ENCODE assay signal across 9 cellular contexts in the genomic region with DNA sequence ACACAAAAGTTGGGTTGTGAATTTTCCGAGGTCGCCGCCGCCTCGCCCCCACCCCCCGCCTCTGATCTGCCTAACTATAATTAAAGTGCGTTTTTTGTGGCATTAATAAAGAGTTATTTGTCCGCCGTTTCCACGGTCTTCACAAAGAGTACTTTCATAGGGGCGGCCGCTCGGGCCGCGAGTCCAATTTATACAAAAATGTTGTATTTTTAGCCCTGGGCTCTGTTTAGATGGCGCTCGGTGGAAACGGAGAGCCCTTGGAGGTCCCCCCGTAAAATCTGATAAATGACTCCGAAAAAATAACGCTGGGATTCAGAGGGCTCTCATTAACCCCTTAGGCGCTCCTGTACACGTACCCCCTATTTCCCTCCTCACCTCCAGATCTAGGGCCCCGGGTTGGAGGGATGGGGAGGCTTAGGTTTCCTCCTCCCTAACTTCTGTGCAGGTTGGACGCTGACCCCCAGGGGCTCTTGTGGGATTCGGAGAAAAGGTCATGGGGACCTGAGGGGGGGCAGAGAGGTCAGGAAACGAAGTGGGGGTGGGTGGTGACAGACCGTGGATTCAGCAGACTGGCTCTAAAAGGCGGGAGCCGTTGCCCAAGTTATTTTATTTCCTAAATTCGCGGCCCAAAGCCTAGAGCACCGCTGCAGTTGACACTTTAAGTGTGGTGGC. TPM values are rescaled to one million over a fixed set of nuclear protein-coding genes. Genes with fewer than 3 reads are reported as not detected.
DNase-seq lines count a peak whose midpoint lies in the region; ATAC-seq and TF ChIP-seq lines count a peak whose summit lies in the region.
"Had no signal": no experiment of that assay in that cellular context is flagged by ENCODE, and none has a peak within 500 bp of the region (broad histone marks: within the 10 kb centered on the region; RNA-seq: fewer than 3 reads in every experiment).

No MANE protein-coding gene starts in this region.

- 0 to 1% methylated on average over 33 of the region's 33 CpGs for WGBS in aorta, 2 donors

- no peak for TF ChIP-seq CTCF in colonic mucosa (IDR thresholded peaks at IDR 0.05)

- no peak overlapping the region for H3K9ac ChIP-seq in colonic mucosa (ENCODE audit: low read depth in 2 of 2, low read length in 2 of 2)
- no peak overlapping the region for H3K9ac ChIP-seq in mucosa of rectum (ENCODE audit: low read depth in 1 of 2, low read length in 2 of 2)

- ATAC-seq in Right ventricle myocardium superior (ENCODE audit: poor library complexity), result no peak
- ATAC-seq in left ventricle myocardium superior, result no peak
- ATAC-seq in aorta (ENCODE audit: low FRiP score), result no peak
- no peak for ATAC-seq in HG03097 (IDR thresholded peaks at IDR 0.05; ENCODE audit: low FRiP score, unreplicated experiment)

- H3K36me3 ChIP-seq in colonic mucosa (no peaks in the 10 kb centered on the region), mucosa of rectum (ENCODE audit: control insufficient read depth in 2 of 2, insufficient read depth in 2 of 2, low read length in 2 of 2) (no peaks in the 10 kb centered on the region), aorta (ENCODE audit: control insufficient read depth in 1 of 2, insufficient read depth in 2 of 2, low read length in 1 of 2) (no peaks in the 10 kb centered on the region)

- H3K4me3 ChIP-seq in colonic mucosa, result peak overlapping the region; percentile 37
- peak overlapping the region; percentile 57 to 58 for H3K4me3 ChIP-seq in mucosa of rectum (ENCODE audit: low read length in 2 of 2)
- peak overlapping the region; percentile 31 to 46 for H3K4me3 ChIP-seq in aorta (ENCODE audit: low read length in 2 of 2)

- peaks cover 24% of the 10 kb centered on the region for H3K4me1 ChIP-seq in colonic mucosa
- H3K4me1 ChIP-seq in mucosa of rectum (ENCODE audit: control insufficient read depth in 2 of 2, insufficient read depth in 2 of 2, low read length in 2 of 2), result peaks cover 55 to 63% of the 10 kb centered on the region in 2 donors
- H3K4me1 ChIP-seq in aorta (ENCODE audit: control insufficient read depth in 1 of 2, insufficient read depth in 2 of 2, low read length in 2 of 2), result no peaks in the 10 kb centered on the region

- H3K27me3 ChIP-seq in colonic mucosa, result peaks cover 63% of the 10 kb centered on the region
- peaks cover 40 to 44% of the 10 kb centered on the region in 2 donors for H3K27me3 ChIP-seq in mucosa of rectum (ENCODE audit: control insufficient read depth in 2 of 2, insufficient read depth in 2 of 2, low read length in 2 of 2)
- no peaks in the 10 kb centered on the region for H3K27me3 ChIP-seq in aorta (ENCODE audit: control insufficient read depth in 1 of 2, insufficient read depth in 2 of 2, low read length in 1 of 2)

- DNase-seq in Right ventricle myocardium superior (peak; percentile 43), left ventricle myocardium superior (no peak), colonic mucosa (no peak), aorta (peak; percentile 24 to 57), HCEC 1CT (no peak), COR-L47 (lab: John Stamatoyannopoulos, UW) (no peak)
- DNase-seq: DND-41 had no signal

- intact Hi-C loops in Right ventricle myocardium superior (cut with DNase I) (loop anchor here (10.0 kb wide), 1 partner anchor 531 kb away; no protein-coding TSS in a partner anchor), left ventricle myocardium superior (cut with micrococcal nuclease) (loop anchor here (10.0 kb wide), 1 partner anchor 601 kb away; no protein-coding TSS in a partner anchor), colonic mucosa (cut with DNase I) (no loop called here), aorta (cut with DNase I) (loop anchor here (5.0 to 10.0 kb wide), 5 partner anchors 343 to 533 kb away; no protein-coding TSS in a partner anchor)

- H3K27ac ChIP-seq in colonic mucosa (no peak overlapping the region), mucosa of rectum (ENCODE audit: low read depth in 2 of 2, low read length in 2 of 2) (no peak overlapping the region), aorta (ENCODE audit: low read depth in 1 of 2, low read length in 2 of 2) (peak overlapping the region in 1 of 2 donors; percentile 39)

- H3K9me3 ChIP-seq in colonic mucosa, result no peaks in the 10 kb centered on the region
- no peaks in the 10 kb centered on the region for H3K9me3 ChIP-seq in mucosa of rectum (ENCODE audit: control insufficient read depth in 2 of 2, low read length in 2 of 2)
- H3K9me3 ChIP-seq in aorta (ENCODE audit: control insufficient read depth, low read length), result no peaks in the 10 kb centered on the region

RNA-seq across cellular contexts. Expression of a gene that starts 1.9 kb away (rescaled TPM):
- total RNA-seq in Right ventricle myocardium superior (4.4 TPM), left ventricle myocardium superior (4.2 TPM), colonic mucosa (1 to 10 TPM; 1.0 to 1.9 TPM), aorta (10 to 100 TPM in 1 of 2 donors, 1 to 10 TPM in 1; 8.8 to 12.9 TPM)
- 1 to 10 TPM; 1.4 to 2.0 TPM for polyA plus RNA-seq in aorta

Comparison
In these comparisons a context has a peak if more than half of its experiments do, and no peak if none do; other contexts are left out.
1. DNase-seq: peak in Right ventricle myocardium superior (single experiment) and aorta (2 of 2); none in left ventricle myocardium superior (single experiment), colonic mucosa (single experiment), HCEC 1CT (single experiment) and COR-L47 (single experiment).
2. Peak in every context shown above with its lines, with median percentiles within 50 percentile points of each other: H3K4me3 ChIP-seq.